ENCODE assay signal across 14 cellular contexts in genomic region chr6:11193434-11193833, GRCh38.
"Had no signal": no experiment of that assay in that cellular context is flagged by ENCODE, and none has a peak within 500 bp of the region (broad histone marks: within the 10 kb centered on the region; RNA-seq: fewer than 3 reads in every experiment).

No MANE protein-coding gene starts in this region.

- H3K4me3 Mint-ChIP-seq: activated CD4-positive, alpha-beta T cell treated with anti-CD3 and anti-CD28 coated beads, Interleukin-2, amount 10 ng/mL, durations not matched to agents 7 days and 5 days; activated naive CD8-positive, alpha-beta T cell; activated T-cell treated with anti-CD3 and anti-CD28 coated beads, Interleukin-2, amount 50 U/mL, for 24 hours; stimulated activated memory B cell treated with anti-CD40 and anti-IgM and Interleukin-4, amounts not matched to agents 10 μg/mL and 1 μg/mL and 100 μg/mL, for 72 hours; type B pancreatic cell had no signal

- DNase-seq: activated CD4-positive, alpha-beta T cell treated with anti-CD3 and anti-CD28 coated beads, Interleukin-2, amount 10 ng/mL, durations not matched to agents 7 days and 5 days; activated gamma-delta T cell; activated T-cell treated with anti-CD3 and anti-CD28 coated beads, Interleukin-2, amount 50 U/mL, for 24 hours; aorta; colonic mucosa; heart left ventricle; left lung; mesendoderm; retina; small intestine had no signal

- H3K27me3 Mint-ChIP-seq: activated CD4-positive, alpha-beta T cell treated with anti-CD3 and anti-CD28 coated beads, Interleukin-2, amount 10 ng/mL, durations not matched to agents 7 days and 5 days; activated naive CD8-positive, alpha-beta T cell; activated T-cell treated with anti-CD3 and anti-CD28 coated beads, Interleukin-2, amount 50 U/mL, for 24 hours; stimulated activated memory B cell treated with anti-CD40 and anti-IgM and Interleukin-4, amounts not matched to agents 10 μg/mL and 1 μg/mL and 100 μg/mL, for 72 hours; type B pancreatic cell had no signal

- H3K27me3 ChIP-seq: cardiac muscle cell, colonic mucosa, heart left ventricle, left lung had no signal

- H3K4me1 Mint-ChIP-seq: stimulated activated memory B cell treated with anti-CD40 and anti-IgM and Interleukin-4, amounts not matched to agents 10 μg/mL and 1 μg/mL and 100 μg/mL, for 72 hours had no signal

- ATAC-seq: heart left ventricle; stimulated activated memory B cell treated with anti-CD40 and anti-IgM and Interleukin-4, amounts not matched to agents 10 μg/mL and 1 μg/mL and 100 μg/mL, for 72 hours had no signal

- H3K9me3 Mint-ChIP-seq: activated T-cell treated with anti-CD3 and anti-CD28 coated beads, Interleukin-2, amount 50 U/mL, for 24 hours; stimulated activated memory B cell treated with anti-CD40 and anti-IgM and Interleukin-4, amounts not matched to agents 10 μg/mL and 1 μg/mL and 100 μg/mL, for 72 hours; type B pancreatic cell had no signal

- H3K4me3 ChIP-seq: cardiac muscle cell, colonic mucosa, heart left ventricle, left lung had no signal

- H3K27ac Mint-ChIP-seq: activated CD4-positive, alpha-beta T cell treated with anti-CD3 and anti-CD28 coated beads, Interleukin-2, amount 10 ng/mL, durations not matched to agents 7 days and 5 days; activated naive CD8-positive, alpha-beta T cell; activated T-cell treated with anti-CD3 and anti-CD28 coated beads, Interleukin-2, amount 50 U/mL, for 24 hours; stimulated activated memory B cell treated with anti-CD40 and anti-IgM and Interleukin-4, amounts not matched to agents 10 μg/mL and 1 μg/mL and 100 μg/mL, for 72 hours; type B pancreatic cell had no signal

- H3K4me1 ChIP-seq: colonic mucosa had no signal

- H3K27ac ChIP-seq: cardiac muscle cell, colonic mucosa had no signal

- H3K9me3 ChIP-seq: colonic mucosa, heart left ventricle, left lung had no signal
